1 cellular context compared by ENCODE assay signal in genomic region chr18:32372381-32373061, GRCh38.
TF ChIP-seq lines count a peak whose summit lies in the region.

No MANE protein-coding gene starts in this region.

TF ChIP-seq in HepG2, 621 proteins besides CTCF, POLR2A, EP300 and RAD21 (continued from another document and continues in another):
- TF ChIP-seq ZBTB10 (CRISPR knock-in tag; IDR thresholded peaks at IDR 0.05; ENCODE audit: borderline replicate concordance) (peak; percentile 62; the same call in 1 of the 2 replicates), FOSL1 (CRISPR knock-in tag; IDR thresholded peaks at IDR 0.05; ENCODE audit: borderline replicate concordance) (peak; percentile 78; the same call in 1 of the 2 replicates), SSRP1 (CRISPR knock-in tag; IDR thresholded peaks at IDR 0.05) (no peak), ZBTB33 (CRISPR knock-in tag; IDR thresholded peaks at IDR 0.05) (peak; percentile 62), ZNF788 (CRISPR knock-in tag; IDR thresholded peaks at IDR 0.05; ENCODE audit: borderline replicate concordance) (peak; percentile 68; the same call in 1 of the 2 replicates), PATZ1 (CRISPR knock-in tag; IDR thresholded peaks at IDR 0.05) (peak; percentile 68), KLF6 (CRISPR knock-in tag; IDR thresholded peaks at IDR 0.05) (0 out of 2 replicates have a peak, but pooled peaks have one; percentile 38), SMAD9 (CRISPR knock-in tag; IDR thresholded peaks at IDR 0.05) (no peak), ZNF318 (CRISPR knock-in tag; IDR thresholded peaks at IDR 0.05) (no peak), FOXP1 (IDR thresholded peaks at IDR 0.05) (peak; percentile 53; the same call in 1 of the 2 replicates), FOXP1 (CRISPR knock-in tag; IDR thresholded peaks at IDR 0.05) (peak; percentile 88), ARID4A (CRISPR knock-in tag; IDR thresholded peaks at IDR 0.05; ENCODE audit: borderline replicate concordance) (peak; percentile 44; the same call in 1 of the 2 replicates), ELF1 (CRISPR knock-in tag; IDR thresholded peaks at IDR 0.05) (peak; percentile 72), BRD4 (CRISPR knock-in tag; IDR thresholded peaks at IDR 0.05) (no peak), NAIF1 (CRISPR knock-in tag; IDR thresholded peaks at IDR 0.05; ENCODE audit: borderline replicate concordance) (0 out of 2 replicates have a peak, but pooled peaks have one; percentile 26), ZNF138 (CRISPR knock-in tag; IDR thresholded peaks at IDR 0.05; ENCODE audit: low read depth) (no peak), ZNF24 (IDR thresholded peaks at IDR 0.05) (peak; percentile 7; the same call in 1 of the 2 replicates), SNAPC2 (CRISPR knock-in tag; IDR thresholded peaks at IDR 0.05) (no peak), HNF4A (CRISPR knock-in tag; IDR thresholded peaks at IDR 0.05) (peak; percentile 55), EEA1 (CRISPR knock-in tag; IDR thresholded peaks at IDR 0.05; ENCODE audit: borderline replicate concordance) (no peak), ZFP1 (CRISPR knock-in tag; IDR thresholded peaks at IDR 0.05) (peak; percentile 77; the same call in 1 of the 2 replicates), RFXANK (CRISPR knock-in tag; IDR thresholded peaks at IDR 0.05) (0 out of 2 replicates have a peak, but pooled peaks have one; percentile 55), ZNF563 (CRISPR knock-in tag; IDR thresholded peaks at IDR 0.05) (no peak), CEBPZ (IDR thresholded peaks at IDR 0.05; ENCODE audit: low read length) (no peak), MAFF (IDR thresholded peaks at IDR 0.05; ENCODE audit: low read depth, low read length) (peak; percentile 56), FIP1L1 (IDR thresholded peaks at IDR 0.05; ENCODE audit: borderline replicate concordance, insufficient read depth, low read depth, low read length) (no peak)
